1 cellular context compared by ENCODE assay signal in genomic region chr7:40134428-40135423, GRCh38.
TF ChIP-seq lines count a peak whose summit lies in the region.

MPLKIP (minus strand) TSS chr7:40134622; CDS start chr7:40134567, 55 bp downstream.
SUGCT (plus strand) TSS chr7:40135005.

TF ChIP-seq in HEK293, 187 proteins besides CTCF, POLR2A, EP300 and RAD21 (continued from another document and continues in another):
- TF ChIP-seq ZSCAN5A (tag by site-specific recombination; IDR thresholded peaks at IDR 0.05) (no peak), KLF10 (tag by site-specific recombination; IDR thresholded peaks at IDR 0.05) (peak; percentile 97), YY2 (tag by site-specific recombination; IDR thresholded peaks at IDR 0.05) (no peak), ZNF140 (tag by site-specific recombination; IDR thresholded peaks at IDR 0.05) (no peak), ZNF639 (tag by site-specific recombination; IDR thresholded peaks at IDR 0.05) (peak; percentile 96), ZNF600 (tag by site-specific recombination; IDR thresholded peaks at IDR 0.05) (peak; percentile 69), ZNF335 (tag by site-specific recombination; conservative IDR thresholded peaks at IDR 0.05) (peak; percentile 89), ZNF555 (tag by site-specific recombination; conservative IDR thresholded peaks at IDR 0.05) (no peak), ZNF501 (tag by site-specific recombination; IDR thresholded peaks at IDR 0.05) (peak; percentile 95), ZNF341 (tag by site-specific recombination; IDR thresholded peaks at IDR 0.05; ENCODE audit: low read depth) (peak; percentile 24; the same call in 1 of the 2 replicates), ZNF704 (tag by site-specific recombination; IDR thresholded peaks at IDR 0.05) (no peak), OSR2 (tag by site-specific recombination; IDR thresholded peaks at IDR 0.05) (no peak), ZNF626 (tag by site-specific recombination; IDR thresholded peaks at IDR 0.05) (0 out of 2 replicates have a peak, but pooled peaks have one; percentile 38), ZNF426 (tag by site-specific recombination; IDR thresholded peaks at IDR 0.05) (no peak), ZNF184 (tag by site-specific recombination; IDR thresholded peaks at IDR 0.05) (0 out of 2 replicates have a peak, but pooled peaks have one; percentile 70), ZNF202 (tag by site-specific recombination; IDR thresholded peaks at IDR 0.05; ENCODE audit: borderline replicate concordance) (no peak), ZNF248 (tag by site-specific recombination; IDR thresholded peaks at IDR 0.05) (no peak), TSHZ1 (tag by site-specific recombination; IDR thresholded peaks at IDR 0.05; ENCODE audit: borderline replicate concordance) (no peak), TRIM28 (IDR thresholded peaks at IDR 0.05; ENCODE audit: borderline replicate concordance, low read length) (peak; percentile 59; the same call in 1 of the 2 replicates), OVOL3 (tag by site-specific recombination; IDR thresholded peaks at IDR 0.05) (0 out of 2 replicates have a peak, but pooled peaks have one; percentile 40), ZNF658 (tag by site-specific recombination; IDR thresholded peaks at IDR 0.05) (no peak), ZNF654 (tag by site-specific recombination; IDR thresholded peaks at IDR 0.05; ENCODE audit: low read depth) (0 out of 2 replicates have a peak, but pooled peaks have one; percentile 20), ZNF660 (tag by site-specific recombination; IDR thresholded peaks at IDR 0.05) (peak; percentile 92), KLF16 (tag by site-specific recombination; IDR thresholded peaks at IDR 0.05) (peak; percentile 97), ZSCAN30 (tag by site-specific recombination; IDR thresholded peaks at IDR 0.05) (peak; percentile 69; the same call in 1 of the 2 replicates), SALL2 (tag by site-specific recombination; IDR thresholded peaks at IDR 0.05; ENCODE audit: borderline replicate concordance) (peak; percentile 77; the same call in 1 of the 2 replicates), ZNF843 (tag by site-specific recombination; IDR thresholded peaks at IDR 0.05) (0 out of 2 replicates have a peak, but pooled peaks have one; percentile 12), FEZF1 (tag by site-specific recombination; IDR thresholded peaks at IDR 0.05) (peak; percentile 17; the same call in 1 of the 2 replicates), ZNF2 (tag by site-specific recombination; IDR thresholded peaks at IDR 0.05) (peak; percentile 93), ZNF302 (tag by site-specific recombination; IDR thresholded peaks at IDR 0.05; ENCODE audit: low read depth) (no peak), ZNF366 (tag by site-specific recombination; conservative IDR thresholded peaks at IDR 0.05) (no peak), ZSCAN4 (tag by site-specific recombination; IDR thresholded peaks at IDR 0.05) (peak; percentile 52), KLF1 (tag by site-specific recombination; IDR thresholded peaks at IDR 0.05) (peak; percentile 48), ZNF777 (tag by site-specific recombination; IDR thresholded peaks at IDR 0.05; ENCODE audit: borderline replicate concordance) (peak; percentile 77; the same call in 1 of the 2 replicates), ZEB2 (tag by site-specific recombination; IDR thresholded peaks at IDR 0.05) (peak; percentile 83), ZBTB7A (tag by site-specific recombination; IDR thresholded peaks at IDR 0.05; ENCODE audit: low read depth) (0 out of 2 replicates have a peak, but pooled peaks have one; percentile 51), EGR2 (tag by site-specific recombination; IDR thresholded peaks at IDR 0.05; ENCODE audit: low read depth) (no peak), ZFP37 (tag by site-specific recombination; IDR thresholded peaks at IDR 0.05) (peak; percentile 90), ZNF664 (tag by site-specific recombination; IDR thresholded peaks at IDR 0.05) (0 out of 2 replicates have a peak, but pooled peaks have one; percentile 30), KLF9 (tag by site-specific recombination; IDR thresholded peaks at IDR 0.05; ENCODE audit: low read depth) (peak; percentile 97), ZNF518A (tag by site-specific recombination; conservative IDR thresholded peaks at IDR 0.05; ENCODE audit: low read depth) (peak; percentile 78), ZNF558 (tag by site-specific recombination; IDR thresholded peaks at IDR 0.05) (peak; percentile 50; the same call in 1 of the 2 replicates), ZBTB8A (tag by site-specific recombination; IDR thresholded peaks at IDR 0.05) (peak; percentile 34; the same call in 1 of the 2 replicates), ZSCAN18 (tag by site-specific recombination; IDR thresholded peaks at IDR 0.05) (no peak), ZNF521 (tag by site-specific recombination; IDR thresholded peaks at IDR 0.05) (no peak), ZBTB26 (tag by site-specific recombination; optimal IDR thresholded peaks at IDR 0.05) (peak; percentile 41), ZNF670 (tag by site-specific recombination; IDR thresholded peaks at IDR 0.05; ENCODE audit: low read depth) (no peak), ZNF350 (tag by site-specific recombination; IDR thresholded peaks at IDR 0.05) (no peak), ZNF747 (tag by site-specific recombination; IDR thresholded peaks at IDR 0.05) (no peak), ZNF549 (tag by site-specific recombination; IDR thresholded peaks at IDR 0.05) (no peak), ZNF311 (tag by site-specific recombination; IDR thresholded peaks at IDR 0.05; ENCODE audit: borderline replicate concordance) (no peak)
